8 cellular contexts compared by ENCODE assay signal in genomic region chr2:39119732-39120520, GRCh38. TPM values are rescaled to one million over a fixed set of nuclear protein-coding genes. Genes with fewer than 3 reads are reported as not detected.
DNase-seq lines count a peak whose midpoint lies in the region; ATAC-seq and TF ChIP-seq lines count a peak whose summit lies in the region.

No MANE protein-coding gene starts in this region.

- intact Hi-C loops in upper lobe of right lung (cut with DNase I), result no loop called here

- H3K9me3 Mint-ChIP-seq in activated naive CD4-positive, alpha-beta T cell treated with anti-CD3 and anti-CD28 coated beads, Interleukin-2, amount 10 ng/mL, durations not matched to agents 7 days and 5 days, result no peaks in the 10 kb centered on the region

- peak overlapping the region; percentile 91 for H3K4me3 Mint-ChIP-seq in activated naive CD4-positive, alpha-beta T cell treated with anti-CD3 and anti-CD28 coated beads, Interleukin-2, amount 10 ng/mL, durations not matched to agents 7 days and 5 days

- ATAC-seq in GM19397 (IDR thresholded peaks at IDR 0.05; ENCODE audit: unreplicated experiment) (peak; percentile 39), HG03469 (IDR thresholded peaks at IDR 0.05; ENCODE audit: unreplicated experiment) (peak; percentile 27), upper lobe of right lung (peak; percentile 54)

- TF ChIP-seq CTCF in upper lobe of right lung (IDR thresholded peaks at IDR 0.05), result peak; percentile 29

- peak; percentile 50 for DNase-seq in COR-L47 (lab: John Stamatoyannopoulos, UW)
- peak; percentile 65 for DNase-seq in RPMI8226
- DNase-seq in activated naive CD4-positive, alpha-beta T cell treated with anti-CD3 and anti-CD28 coated beads, Interleukin-2, amount 10 ng/mL, durations not matched to agents 7 days and 5 days, result peak; percentile 70
- peak; percentile 33 for DNase-seq in glomerular visceral epithelial cell (ENCODE audit: extremely low spot score)
- peak; percentile 23 for DNase-seq in occipital lobe (lab: John Stamatoyannopoulos, UW)
- DNase-seq in upper lobe of right lung, result peak; percentile 84

- no peaks in the 10 kb centered on the region for H3K27me3 Mint-ChIP-seq in activated naive CD4-positive, alpha-beta T cell treated with anti-CD3 and anti-CD28 coated beads, Interleukin-2, amount 10 ng/mL, durations not matched to agents 7 days and 5 days

- no peaks in the 10 kb centered on the region for H3K36me3 ChIP-seq in upper lobe of right lung

- H3K27me3 ChIP-seq in upper lobe of right lung, result no peaks in the 10 kb centered on the region

- peaks cover 44% of the 10 kb centered on the region for H3K4me1 ChIP-seq in upper lobe of right lung

- peak overlapping the region; percentile 88 for H3K4me3 ChIP-seq in upper lobe of right lung

- H3K27ac ChIP-seq in upper lobe of right lung, result peak overlapping the region; percentile 97

- no peaks in the 10 kb centered on the region for H3K9me3 ChIP-seq in upper lobe of right lung

- H3K36me3 Mint-ChIP-seq in activated naive CD4-positive, alpha-beta T cell treated with anti-CD3 and anti-CD28 coated beads, Interleukin-2, amount 10 ng/mL, durations not matched to agents 7 days and 5 days, result peaks cover 65% of the 10 kb centered on the region

- CTCF ChIA-PET in activated naive CD4-positive, alpha-beta T cell treated with anti-CD3 and anti-CD28 coated beads, Interleukin-2, amount 10 ng/mL, durations not matched to agents 7 days and 5 days (lab: Charles Lee), result interaction anchor here (0.9 to 3.9 kb wide), 9 partner anchors 9 to 172 kb away, joined by 3 to 100 read pairs (median 7); no protein-coding TSS in a partner anchor

- H3K27ac Mint-ChIP-seq in activated naive CD4-positive, alpha-beta T cell treated with anti-CD3 and anti-CD28 coated beads, Interleukin-2, amount 10 ng/mL, durations not matched to agents 7 days and 5 days, result peak overlapping the region; percentile 96

- peaks cover 62% of the 10 kb centered on the region for H3K4me1 Mint-ChIP-seq in activated naive CD4-positive, alpha-beta T cell treated with anti-CD3 and anti-CD28 coated beads, Interleukin-2, amount 10 ng/mL, durations not matched to agents 7 days and 5 days

RNA-seq across cellular contexts. Expression of gene SOS1, which starts 0.9 kb away (rescaled TPM):
- total RNA-seq in occipital lobe (32.1 TPM), upper lobe of right lung (37.0 TPM)

Comparison
In these comparisons a context has a peak if more than half of its experiments do, and no peak if none do; other contexts are left out.
1. Peak in every context shown above with its lines: DNase-seq, ATAC-seq, H3K4me3 ChIP-seq and H3K27ac ChIP-seq.
2. DNase-seq: peak in every context shown above with its lines; median percentile 84 in upper lobe of right lung; 70 in activated naive CD4-positive, alpha-beta T cell treated with anti-CD3 and anti-CD28 coated beads, Interleukin-2, amount 10 ng/mL, durations not matched to agents 7 days and 5 days; 65 in RPMI8226; 50 in COR-L47; 33 in glomerular visceral epithelial cell; 23 in occipital lobe.